8 cellular contexts compared by ENCODE assay signal in genomic region chr19:911197-912033, GRCh38. TPM values are rescaled to one million over a fixed set of nuclear protein-coding genes. Genes with fewer than 3 reads are reported as not detected.
DNase-seq lines count a peak whose midpoint lies in the region; ATAC-seq, FAIRE-seq and TF ChIP-seq lines count a peak whose summit lies in the region.
"Had no signal": no experiment of that assay in that cellular context is flagged by ENCODE, and none has a peak within 500 bp of the region (broad histone marks: within the 10 kb centered on the region; RNA-seq: fewer than 3 reads in every experiment).

No MANE protein-coding gene starts in this region.

- TF ChIP-seq CTCF in A549 (IDR thresholded peaks at IDR 0.05) = no peak
- TF ChIP-seq CTCF in Peyer's patch (IDR thresholded peaks at IDR 0.05) = no peak
- TF ChIP-seq CTCF in fibroblast of villous mesenchyme (IDR thresholded peaks at IDR 0.05; ENCODE audit: insufficient read depth, low read depth, low read length) = no peak
- no peak for TF ChIP-seq CTCF in vagina (IDR thresholded peaks at IDR 0.05)

- TF ChIP-seq RAD21 in A549 (conservative IDR thresholded peaks at IDR 0.05 in 1 of 2, IDR thresholded peaks at IDR 0.05 in 1 of 2) = no peak

- peaks cover 0 to 2% of the 10 kb centered on the region in 2 donors for H3K27me3 ChIP-seq in Peyer's patch
- H3K27me3 ChIP-seq in vagina = no peaks in the 10 kb centered on the region

- H3K4me2 ChIP-seq in A549 = peak overlapping the region; percentile 78

- no peaks in the 10 kb centered on the region for H3K36me3 ChIP-seq in Peyer's patch
- no peaks in the 10 kb centered on the region for H3K36me3 ChIP-seq in vagina
- H3K36me3 ChIP-seq: left ventricle myocardium inferior had no signal

- H3K27ac ChIP-seq in A549 (peak overlapping the region in 1 of 2 experiments; percentile 100; a peak in 4 of 6 replicates), Peyer's patch (peak overlapping the region in 3 of 4 donors; percentile 22 to 99 (median 93)), vagina (no peak overlapping the region)

- no peaks in the 10 kb centered on the region for H3K9me3 ChIP-seq in A549
- no peaks in the 10 kb centered on the region for H3K9me3 ChIP-seq in Peyer's patch
- H3K9me3 ChIP-seq in vagina = no peaks in the 10 kb centered on the region
- H3K9me3 ChIP-seq: left ventricle myocardium inferior had no signal

- intact Hi-C loops in vagina (cut with DNase I) = no loop called here

- no peak for ATAC-seq in A549

- no peak for TF ChIP-seq EP300 in A549 (IDR thresholded peaks at IDR 0.05)

- TF ChIP-seq POLR2A in A549 (IDR thresholded peaks at IDR 0.05; ENCODE audit: low read length) (no peak), Peyer's patch (IDR thresholded peaks at IDR 0.05) (no peak), vagina (IDR thresholded peaks at IDR 0.05) (no peak)

- DNase-seq in A549 (ENCODE audit: low read depth in 1 of 2, low spot score in 1 of 2) = no peak
- DNase-seq in Peyer's patch = no peak
- no peak for DNase-seq in fibroblast of villous mesenchyme (ENCODE audit: low read depth)
- DNase-seq in HuH-7 (ENCODE audit: low spot score) = no peak
- no peak for DNase-seq in AML-193 (lab: John Stamatoyannopoulos, UW)
- no peak for DNase-seq in vagina (ENCODE audit: extremely low spot score in 2 of 2)
- DNase-seq: left ventricle myocardium inferior, NCI-H2029 treated with DMSO at 0.1 percent for 48 hours had no signal

- H3K4me3 ChIP-seq in A549 (peak overlapping the region; percentile 70; the same call in 2 of the 3 replicates), Peyer's patch (no peak overlapping the region), fibroblast of villous mesenchyme (ENCODE audit: low read depth, low read length) (peak overlapping the region; percentile 17), vagina (no peak overlapping the region)

- FAIRE-seq in A549 (lab: Jason Lieb, UNC) = no peak

- POLR2A ChIA-PET in A549 (lab: Yijun Ruan, JAX) = no interaction called here

- CTCF ChIA-PET in A549 (lab: Yijun Ruan, JAX) = no interaction called here

- peaks cover 17% of the 10 kb centered on the region for H3K4me1 ChIP-seq in A549
- peaks cover 0 to 34% (median 24%) of the 10 kb centered on the region in 4 donors for H3K4me1 ChIP-seq in Peyer's patch
- H3K4me1 ChIP-seq in vagina = peaks cover 20% of the 10 kb centered on the region

- 89% methylated on average over 46 of the region's 54 CpGs for WGBS in A549 (ENCODE audit: missing lambda C conversion rate)

TF ChIP-seq in A549, 52 proteins besides CTCF, POLR2A, EP300 and RAD21:
- TF ChIP-seq CHD4 (IDR thresholded peaks at IDR 0.05; ENCODE audit: borderline replicate concordance) = peak; percentile 80; the same call in 1 of the 2 replicates
- TF ChIP-seq CBX8 (IDR thresholded peaks at IDR 0.05) = no peak

RNA-seq across cellular contexts. Expression of gene R3HDM4, which starts 1.6 kb away (rescaled TPM):
- polyA plus RNA-seq in A549 (2011; rRNA removed) = 16.9 and 22.7 TPM in 2 replicates
- polyA plus RNA-seq in A549 (2012; cell fraction: cytosol; rRNA removed) = 23.1 and 33.7 TPM in 2 replicates
- polyA plus RNA-seq in A549 (2012; cell fraction: nucleus; rRNA removed) = 51.5 and 54.5 TPM in 2 replicates
- polyA plus RNA-seq in A549 (2017; fragmentation: RNase III; extraction: RNeasy Plus Mini Kit Qiagen cat#74134 plus additional on column Dnase treatment) = 18.8 to 24.8 TPM (median 20.7 TPM) in 3 replicates
- 15.0 and 15.1 TPM in 2 replicates for polyA minus RNA-seq in A549 (2011; rRNA and poly(A)+ RNA removed)
- 10 to 100 TPM; 20.8 to 43.5 (median 34.8) TPM for total RNA-seq in Peyer's patch
- 26.3 and 31.6 TPM in 2 replicates for total RNA-seq in fibroblast of villous mesenchyme
- 41.3 TPM for total RNA-seq in vagina

RNA-seq across cellular contexts. Expression of gene KISS1R, which starts 5.7 kb away (rescaled TPM):
- 0.05 and 0.14 TPM in 2 replicates for polyA plus RNA-seq in A549 (2011; rRNA removed)
- 0.46 and 0.93 TPM in 2 replicates for polyA plus RNA-seq in A549 (2012; cell fraction: cytosol; rRNA removed)
- 1.2 and 2.9 TPM in 2 replicates for polyA plus RNA-seq in A549 (2012; cell fraction: nucleus; rRNA removed)
- 0.18 to 0.79 TPM (median 0.38 TPM) in 3 replicates for polyA plus RNA-seq in A549 (2017; fragmentation: RNase III; extraction: RNeasy Plus Mini Kit Qiagen cat#74134 plus additional on column Dnase treatment)
- not detected in 2 replicates for polyA minus RNA-seq in A549 (2011; rRNA and poly(A)+ RNA removed)
- total RNA-seq in Peyer's patch = not detected
- total RNA-seq in fibroblast of villous mesenchyme = not detected in 2 replicates
- not detected for total RNA-seq in vagina
- total RNA-seq: left ventricle myocardium inferior had no signal

RNA-seq across cellular contexts. Expression of gene ARID3A, which starts 14.4 kb away (rescaled TPM):
- polyA plus RNA-seq in A549 (2011; rRNA removed) = 3.3 and 3.4 TPM in 2 replicates
- polyA plus RNA-seq in A549 (2012; cell fraction: cytosol; rRNA removed) = 9.0 and 11.2 TPM in 2 replicates
- 8.5 and 17.6 TPM in 2 replicates for polyA plus RNA-seq in A549 (2012; cell fraction: nucleus; rRNA removed)
- polyA plus RNA-seq in A549 (2017; fragmentation: RNase III; extraction: RNeasy Plus Mini Kit Qiagen cat#74134 plus additional on column Dnase treatment) = 4.6 to 6.1 TPM (median 5.4 TPM) in 3 replicates
- 11.5 and 12.7 TPM in 2 replicates for polyA minus RNA-seq in A549 (2011; rRNA and poly(A)+ RNA removed)
- 10 to 100 TPM in 1 of 4 donors, 1 to 10 TPM in 3; 2.8 to 11.0 (median 4.9) TPM for total RNA-seq in Peyer's patch
- total RNA-seq in fibroblast of villous mesenchyme = 39.3 and 45.8 TPM in 2 replicates
- 10.3 TPM for total RNA-seq in vagina

RNA-seq across cellular contexts. Expression of gene RNU6-9, which starts 18.1 kb away (rescaled TPM):
- polyA plus RNA-seq in A549 (2011; rRNA removed) = not detected in 2 replicates
- not detected in 2 replicates for polyA plus RNA-seq in A549 (2012; cell fraction: cytosol; rRNA removed)
- polyA plus RNA-seq in A549 (2012; cell fraction: nucleus; rRNA removed) = not detected in 2 replicates
- not detected in 3 replicates for polyA plus RNA-seq in A549 (2017; fragmentation: RNase III; extraction: RNeasy Plus Mini Kit Qiagen cat#74134 plus additional on column Dnase treatment)
- polyA minus RNA-seq in A549 (2011; rRNA and poly(A)+ RNA removed) = under 0.01 TPM in 1 of 2 replicates, not detected in the other
- total RNA-seq in Peyer's patch = not detected
- total RNA-seq in fibroblast of villous mesenchyme = not detected in 2 replicates
- not detected for total RNA-seq in vagina
- total RNA-seq: left ventricle myocardium inferior had no signal

RNA-seq across cellular contexts. Expression of gene MED16, which starts 18.4 kb away (rescaled TPM):
- polyA plus RNA-seq in A549 (2011; rRNA removed) = 8.0 TPM in 2 replicates
- polyA plus RNA-seq in A549 (2012; cell fraction: cytosol; rRNA removed) = 17.6 and 22.7 TPM in 2 replicates
- polyA plus RNA-seq in A549 (2012; cell fraction: nucleus; rRNA removed) = 32.2 and 54.4 TPM in 2 replicates
- polyA plus RNA-seq in A549 (2017; fragmentation: RNase III; extraction: RNeasy Plus Mini Kit Qiagen cat#74134 plus additional on column Dnase treatment) = 11.9 to 13.9 TPM (median 12.7 TPM) in 3 replicates
- 8.8 and 17.6 TPM in 2 replicates for polyA minus RNA-seq in A549 (2011; rRNA and poly(A)+ RNA removed)
- total RNA-seq in Peyer's patch = 10 to 100 TPM; 60.2 to 83.6 (median 65.3) TPM
- 26.8 and 30.0 TPM in 2 replicates for total RNA-seq in fibroblast of villous mesenchyme
- total RNA-seq in vagina = 46.9 TPM

Comparison
In these comparisons a context has a peak if more than half of its experiments do, and no peak if none do; other contexts are left out.
1. H3K4me3 ChIP-seq: peak in A549 (single experiment) and fibroblast of villous mesenchyme (single experiment); none in Peyer's patch (0 of 4) and vagina (0 of 2).